Comparison of ENCODE assay signal across 1 cellular context in the genomic region with DNA sequence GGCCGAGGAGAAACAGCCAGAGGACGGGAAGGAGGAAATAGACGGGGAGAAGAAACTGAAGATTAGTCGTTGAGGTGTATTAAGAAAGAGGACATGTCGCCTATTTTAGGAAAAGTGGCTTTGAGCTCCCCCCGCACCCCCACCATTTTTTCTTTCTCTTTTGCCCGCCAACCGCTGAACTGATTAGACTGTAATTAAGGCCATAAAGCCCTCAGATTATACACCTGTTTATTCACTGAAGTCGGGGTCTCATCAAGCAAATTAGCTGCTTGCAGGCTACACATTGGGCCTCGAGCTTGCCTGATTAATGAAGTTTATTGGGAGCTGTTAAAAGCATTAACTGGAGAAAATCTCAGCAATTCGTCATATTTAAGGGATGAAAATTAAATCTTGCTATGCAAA.
TF ChIP-seq lines count a peak whose summit lies in the region.

No MANE protein-coding gene starts in this region.

TF ChIP-seq in WTC11, 78 proteins besides CTCF, POLR2A, EP300 and RAD21 (continued from another document):
- TF ChIP-seq, protein P1, sequence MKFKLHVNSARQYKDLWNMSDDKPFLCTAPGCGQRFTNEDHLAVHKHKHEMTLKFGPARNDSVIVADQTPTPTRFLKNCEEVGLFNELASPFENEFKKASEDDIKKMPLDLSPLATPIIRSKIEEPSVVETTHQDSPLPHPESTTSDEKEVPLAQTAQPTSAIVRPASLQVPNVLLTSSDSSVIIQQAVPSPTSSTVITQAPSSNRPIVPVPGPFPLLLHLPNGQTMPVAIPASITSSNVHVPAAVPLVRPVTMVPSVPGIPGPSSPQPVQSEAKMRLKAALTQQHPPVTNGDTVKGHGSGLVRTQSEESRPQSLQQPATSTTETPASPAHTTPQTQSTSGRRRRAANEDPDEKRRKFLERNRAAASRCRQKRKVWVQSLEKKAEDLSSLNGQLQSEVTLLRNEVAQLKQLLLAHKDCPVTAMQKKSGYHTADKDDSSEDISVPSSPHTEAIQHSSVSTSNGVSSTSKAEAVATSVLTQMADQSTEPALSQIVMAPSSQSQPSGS (CRISPR knock-in tag; IDR thresholded peaks at IDR 0.05; ENCODE audit: borderline replicate concordance, low read depth): no peak
- TF ChIP-seq ZNF396 (CRISPR knock-in tag; IDR thresholded peaks at IDR 0.05; ENCODE audit: borderline replicate concordance) (no peak), EMX1 (CRISPR knock-in tag; IDR thresholded peaks at IDR 0.05) (no peak), FOXJ3 (CRISPR knock-in tag; IDR thresholded peaks at IDR 0.05; ENCODE audit: borderline replicate concordance) (no peak), ZNF232 (CRISPR knock-in tag; IDR thresholded peaks at IDR 0.05) (no peak), MLX (CRISPR knock-in tag; IDR thresholded peaks at IDR 0.05) (no peak), TCF7 (CRISPR knock-in tag; IDR thresholded peaks at IDR 0.05; ENCODE audit: low read depth) (no peak), FOXK1 (CRISPR knock-in tag; IDR thresholded peaks at IDR 0.05) (no peak)
- TF ChIP-seq, protein P2, sequence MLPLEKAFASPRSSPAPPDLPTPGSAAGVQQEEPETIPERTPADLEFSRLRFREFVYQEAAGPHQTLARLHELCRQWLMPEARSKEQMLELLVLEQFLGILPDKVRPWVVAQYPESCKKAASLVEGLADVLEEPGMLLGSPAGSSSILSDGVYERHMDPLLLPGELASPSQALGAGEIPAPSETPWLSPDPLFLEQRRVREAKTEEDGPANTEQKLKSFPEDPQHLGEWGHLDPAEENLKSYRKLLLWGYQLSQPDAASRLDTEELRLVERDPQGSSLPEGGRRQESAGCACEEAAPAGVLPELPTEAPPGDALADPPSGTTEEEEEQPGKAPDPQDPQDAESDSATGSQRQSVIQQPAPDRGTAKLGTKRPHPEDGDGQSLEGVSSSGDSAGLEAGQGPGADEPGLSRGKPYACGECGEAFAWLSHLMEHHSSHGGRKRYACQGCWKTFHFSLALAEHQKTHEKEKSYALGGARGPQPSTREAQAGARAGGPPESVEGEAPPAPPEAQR (CRISPR knock-in tag; IDR thresholded peaks at IDR 0.05): no peak
- TF ChIP-seq, protein P3, sequence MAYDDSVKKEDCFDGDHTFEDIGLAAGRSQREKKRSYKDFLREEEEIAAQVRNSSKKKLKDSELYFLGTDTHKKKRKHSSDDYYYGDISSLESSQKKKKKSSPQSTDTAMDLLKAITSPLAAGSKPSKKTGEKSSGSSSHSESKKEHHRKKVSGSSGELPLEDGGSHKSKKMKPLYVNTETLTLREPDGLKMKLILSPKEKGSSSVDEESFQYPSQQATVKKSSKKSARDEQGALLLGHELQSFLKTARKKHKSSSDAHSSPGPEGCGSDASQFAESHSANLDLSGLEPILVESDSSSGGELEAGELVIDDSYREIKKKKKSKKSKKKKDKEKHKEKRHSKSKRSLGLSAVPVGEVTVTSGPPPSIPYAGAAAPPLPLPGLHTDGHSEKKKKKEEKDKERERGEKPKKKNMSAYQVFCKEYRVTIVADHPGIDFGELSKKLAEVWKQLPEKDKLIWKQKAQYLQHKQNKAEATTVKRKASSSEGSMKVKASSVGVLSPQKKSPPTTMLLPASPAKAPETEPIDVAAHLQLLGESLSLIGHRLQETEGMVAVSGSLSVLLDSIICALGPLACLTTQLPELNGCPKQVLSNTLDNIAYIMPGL (CRISPR knock-in tag; IDR thresholded peaks at IDR 0.05): no peak
- TF ChIP-seq, protein P4, sequence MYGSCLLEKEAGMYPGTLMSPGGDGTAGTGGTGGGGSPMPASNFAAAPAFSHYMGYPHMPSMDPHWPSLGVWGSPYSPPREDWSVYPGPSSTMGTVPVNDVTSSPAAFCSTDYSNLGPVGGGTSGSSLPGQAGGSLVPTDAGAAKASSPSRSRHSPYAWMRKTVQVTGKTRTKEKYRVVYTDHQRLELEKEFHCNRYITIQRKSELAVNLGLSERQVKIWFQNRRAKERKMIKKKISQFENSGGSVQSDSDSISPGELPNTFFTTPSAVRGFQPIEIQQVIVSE (CRISPR knock-in tag; IDR thresholded peaks at IDR 0.05; ENCODE audit: borderline replicate concordance): no peak
